18 cellular contexts compared by ENCODE assay signal in the genomic region with DNA sequence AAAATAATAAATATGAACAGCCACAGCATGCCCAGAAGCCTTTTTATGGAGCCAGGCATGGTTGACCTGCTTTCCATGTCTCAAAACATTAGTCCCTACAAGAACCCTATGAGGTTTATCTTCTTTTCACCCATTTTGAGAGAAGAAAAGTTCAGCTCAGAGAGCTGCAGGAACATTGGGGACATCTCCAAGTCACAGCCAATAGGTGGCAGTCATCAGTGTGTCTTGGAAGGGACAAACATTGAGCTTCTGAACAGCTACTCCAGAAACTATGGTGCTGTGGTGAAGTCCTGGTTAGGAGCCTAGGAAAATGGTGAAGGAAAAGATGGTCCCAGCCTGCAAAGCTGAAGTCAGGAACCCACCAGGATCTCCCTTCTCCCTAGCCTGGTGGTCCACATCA.
DNase-seq lines count a peak whose midpoint lies in the region; ATAC-seq and TF ChIP-seq lines count a peak whose summit lies in the region.
"Had no signal": no experiment of that assay in that cellular context is flagged by ENCODE, and none has a peak within 500 bp of the region (broad histone marks: within the 10 kb centered on the region; RNA-seq: fewer than 3 reads in every experiment).

No MANE protein-coding gene starts in this region.

- H3K9me2 ChIP-seq in hepatocyte (replicated peaks; ENCODE audit: insufficient read depth) = no peaks in the 10 kb centered on the region

- H3K9me3 Mint-ChIP-seq in neural progenitor cell = peaks cover 84% of the 10 kb centered on the region

- no peaks in the 10 kb centered on the region for H4K20me1 ChIP-seq in hepatocyte (ENCODE audit: insufficient read depth, poor library complexity, severe bottlenecking)
- no peaks in the 10 kb centered on the region for H4K20me1 ChIP-seq in neural progenitor cell (ENCODE audit: low read depth)

- no peaks in the 10 kb centered on the region for H3K4me1 ChIP-seq in BE2C
- no peaks in the 10 kb centered on the region for H3K4me1 ChIP-seq in HUES48 (ENCODE audit: control insufficient read depth, insufficient read depth, low read length)
- no peaks in the 10 kb centered on the region for H3K4me1 ChIP-seq in hepatocyte (ENCODE audit: insufficient read depth)
- H3K4me1 ChIP-seq in neural progenitor cell = no peaks in the 10 kb centered on the region

- DNase-seq in BE2C (no peak), hepatocyte (ENCODE audit: low spot score) (no peak), neural progenitor cell (ENCODE audit: low spot score) (no peak), left colon (no peak), cortex of kidney (lab: John Stamatoyannopoulos, UW) (no peak)
- DNase-seq: ACHN, GF-D8, NCI-H1092 treated with DMSO at 0.1 percent for 48 hours, NCI-H146, NCI-H2029 treated with DMSO at 0.1 percent for 48 hours, NCI-H446 treated with DMSO at 0.1 percent for 48 hours, NCI-H69, SHP77 had no signal

- H3K27ac ChIP-seq in HUES48 (ENCODE audit: low read depth, low read length) (no peak overlapping the region), hepatocyte (no peak overlapping the region), neural progenitor cell (no peak overlapping the region)
- H3K27ac ChIP-seq: SK-N-MC had no signal

- no peak for ATAC-seq in left colon
- ATAC-seq in HG03378 (IDR thresholded peaks at IDR 0.05; ENCODE audit: unreplicated experiment) = no peak
- ATAC-seq: HCT116 had no signal

- no peak overlapping the region for H3K4me2 ChIP-seq in hepatocyte
- no peak overlapping the region for H3K4me2 ChIP-seq in neural progenitor cell

- intact Hi-C loops in left colon (cut with DNase I, micrococcal nuclease) = no loop called here

- H3K27me3 ChIP-seq in BE2C = no peaks in the 10 kb centered on the region
- no peaks in the 10 kb centered on the region for H3K27me3 ChIP-seq in HUES48 (ENCODE audit: control insufficient read depth, insufficient read depth, low read length)
- H3K27me3 ChIP-seq in hepatocyte = no peaks in the 10 kb centered on the region
- H3K27me3 ChIP-seq in neural progenitor cell = no peaks in the 10 kb centered on the region

- H3K4me1 Mint-ChIP-seq in neural progenitor cell = no peaks in the 10 kb centered on the region
- H3K4me1 Mint-ChIP-seq: CD14-positive monocyte had no signal

- H3K36me3 ChIP-seq in BE2C = no peaks in the 10 kb centered on the region; the same call in 1 of the 2 replicates
- peaks cover 16% of the 10 kb centered on the region for H3K36me3 ChIP-seq in HUES48 (ENCODE audit: control insufficient read depth, insufficient read depth, low read length)
- H3K36me3 ChIP-seq in hepatocyte (replicated peaks; ENCODE audit: insufficient read depth, low read depth) = peaks cover 3% of the 10 kb centered on the region
- H3K36me3 ChIP-seq in neural progenitor cell = peaks cover 51% of the 10 kb centered on the region

- TF ChIP-seq CTCF in BE2C (IDR thresholded peaks at IDR 0.05; ENCODE audit: low read depth, low read length) (peak; percentile 6; the same call in 1 of the 2 replicates), hepatocyte (IDR thresholded peaks at IDR 0.05; ENCODE audit: poor library complexity) (no peak), neural progenitor cell (IDR thresholded peaks at IDR 0.05) (peak; percentile 16)

- no peak overlapping the region for H3K27ac Mint-ChIP-seq in neural progenitor cell
- H3K27ac Mint-ChIP-seq: CD14-positive monocyte had no signal

- no peak overlapping the region for H2AFZ ChIP-seq in hepatocyte
- H2AFZ ChIP-seq in neural progenitor cell (replicated peaks) = no peak overlapping the region

- no peaks in the 10 kb centered on the region for H3K27me3 Mint-ChIP-seq in neural progenitor cell (ENCODE audit: insufficient read depth, low read depth)

- H3K9me3 ChIP-seq in BE2C (peaks cover 6% of the 10 kb centered on the region), HUES48 (ENCODE audit: control insufficient read depth, insufficient read depth, low read length) (peaks cover 100% of the 10 kb centered on the region), hepatocyte (ENCODE audit: low read depth) (peaks cover 67% of the 10 kb centered on the region), neural progenitor cell (ENCODE audit: low read depth) (peaks cover 65% of the 10 kb centered on the region)

- no peaks in the 10 kb centered on the region for H3F3A ChIP-seq in neural progenitor cell (ENCODE audit: low read depth)

- no peak overlapping the region for H3K9ac ChIP-seq in HUES48 (ENCODE audit: low read depth, low read length)
- no peak overlapping the region for H3K9ac ChIP-seq in neural progenitor cell

- no peak overlapping the region for H3K4me3 ChIP-seq in BE2C (ENCODE audit: low read depth, low read length)
- H3K4me3 ChIP-seq in HUES48 (ENCODE audit: low read depth, low read length) = peak overlapping the region; percentile 28; the same call in 1 of the 2 replicates
- peak overlapping the region; percentile 8 for H3K4me3 ChIP-seq in hepatocyte
- no peak overlapping the region for H3K4me3 ChIP-seq in neural progenitor cell
- H3K4me3 ChIP-seq: SK-N-MC had no signal

- no peak overlapping the region for H3K4me3 Mint-ChIP-seq in neural progenitor cell
- H3K4me3 Mint-ChIP-seq: CD14-positive monocyte had no signal

- H3K79me2 ChIP-seq in hepatocyte (no peaks in the 10 kb centered on the region), neural progenitor cell (ENCODE audit: low read depth) (no peaks in the 10 kb centered on the region)

- peaks cover 53% of the 10 kb centered on the region for H3K36me3 Mint-ChIP-seq in neural progenitor cell

Comparison
In these comparisons a context has a peak if more than half of its experiments do, and no peak if none do; other contexts are left out.
1. H3K4me3 ChIP-seq: peak in HUES48 (single experiment) and hepatocyte (single experiment); none in BE2C (single experiment) and neural progenitor cell (single experiment).